Comparison of ENCODE assay signal across 8 cellular contexts in genomic region chr22:36856121-36856791, GRCh38. TPM values are rescaled to one million over a fixed set of nuclear protein-coding genes. Genes with fewer than 3 reads are reported as not detected.
DNase-seq lines count a peak whose midpoint lies in the region; ATAC-seq and TF ChIP-seq lines count a peak whose summit lies in the region.

No MANE protein-coding gene starts in this region.

- H3K4me1 ChIP-seq in CD4-positive, alpha-beta memory T cell (ENCODE audit: insufficient read depth, low read length): peaks cover 31% of the 10 kb centered on the region

- intact Hi-C loops in CD4-positive, alpha-beta memory T cell (cut with micrococcal nuclease): loop anchor here (1.0 to 10.0 kb wide), 4 partner anchors 74 to 339 kb away; no protein-coding TSS in a partner anchor
- intact Hi-C loops in MCF 10A (cut with micrococcal nuclease): loop anchor here (1.0 to 2.0 kb wide), 3 partner anchors 74 to 189 kb away; no protein-coding TSS in a partner anchor

- H3K27ac Mint-ChIP-seq in CD4-positive, alpha-beta memory T cell: peak overlapping the region in 6 of 7 donors; percentile 44 to 92 (median 73)
- H3K27ac Mint-ChIP-seq in HFFc6 (no peak overlapping the region), MCF 10A (ENCODE audit: low read depth, unreplicated experiment) (no peak overlapping the region)

- peaks cover 16 to 39% (median 28%) of the 10 kb centered on the region in 4 donors for H3K4me1 Mint-ChIP-seq in CD4-positive, alpha-beta memory T cell
- peaks cover 8% of the 10 kb centered on the region for H3K4me1 Mint-ChIP-seq in HFFc6 (ENCODE audit: low read depth)
- H3K4me1 Mint-ChIP-seq in MCF 10A (ENCODE audit: insufficient read depth, unreplicated experiment): peaks cover 14% of the 10 kb centered on the region

- H3K27me3 ChIP-seq in CD4-positive, alpha-beta memory T cell (ENCODE audit: insufficient read depth, low read length): no peaks in the 10 kb centered on the region

- CTCF ChIA-PET in CD4-positive, alpha-beta memory T cell (lab: Charles Lee; ENCODE audit: partially characterized antibody): interaction anchor here (0.6 to 11.6 kb wide), 32 partner anchors 9 to 343 kb away, joined by 3 to 112 read pairs (median 5); partner anchors contain the start of gene IFT27
- CTCF ChIA-PET in MCF 10A (lab: Yijun Ruan, JAX): interaction anchor here (0.6 to 6.2 kb wide), 73 partner anchors 9 to 518 kb away, joined by 3 to 93 read pairs (median 4); partner anchors contain the start of genes IFT27, PVALB and RAC2

- H3K4me3 Mint-ChIP-seq in CD4-positive, alpha-beta memory T cell: peak overlapping the region in 6 of 8 donors; percentile 58 to 80 (median 68)
- H3K4me3 Mint-ChIP-seq in HFFc6: peak overlapping the region; percentile 35; the same call in 1 of the 2 replicates
- H3K4me3 Mint-ChIP-seq in MCF 10A (ENCODE audit: unreplicated experiment): peak overlapping the region; percentile 2

- no TSS peak for BruUV-seq in MCF 10A (replicated peaks; lab: Mats Ljungman, UMichigan)

- peak; percentile 85 to 90 (median 86) for DNase-seq in CD4-positive, alpha-beta memory T cell
- DNase-seq in HFFc6: peak; percentile 74
- peak; percentile 86 for DNase-seq in NCI-H2227 treated with DMSO at 0.1 percent for 48 hours (lab: John Stamatoyannopoulos, UW)
- DNase-seq in MCF 10A (ENCODE audit: unreplicated experiment): peak; percentile 87
- peak; percentile 82 for DNase-seq in iris pigment epithelial cell (ENCODE audit: low read depth)
- DNase-seq in stimulated activated CD4-positive, alpha-beta T cell treated with anti-CD3 and anti-CD28 coated beads, Interleukin-15, amount 100 ng/mL, for 48 hours (ENCODE audit: low read depth in 2 of 2): peak; percentile 82 to 91

- H3K9me3 ChIP-seq in CD4-positive, alpha-beta memory T cell (ENCODE audit: control insufficient read depth in 1 of 2, low read length in 2 of 2): no peaks in the 10 kb centered on the region

- no peak overlapping the region for H3K4me3 ChIP-seq in CD4-positive, alpha-beta memory T cell (ENCODE audit: low read length in 2 of 2)
- no peak overlapping the region for H3K4me3 ChIP-seq in WI38 (ENCODE audit: low read depth, low read length)

- no peaks in the 10 kb centered on the region for H3K36me3 ChIP-seq in CD4-positive, alpha-beta memory T cell (ENCODE audit: insufficient read depth, low read length)

- peaks cover 2 to 4% of the 10 kb centered on the region in 2 donors for H3K27me3 Mint-ChIP-seq in CD4-positive, alpha-beta memory T cell
- H3K27me3 Mint-ChIP-seq in HFFc6 (ENCODE audit: insufficient read depth): peaks cover 13% of the 10 kb centered on the region
- peaks cover 28% of the 10 kb centered on the region for H3K27me3 Mint-ChIP-seq in MCF 10A (ENCODE audit: insufficient read depth, unreplicated experiment)

- no peak for ATAC-seq in GM21367 (IDR thresholded peaks at IDR 0.05; ENCODE audit: unreplicated experiment)

- POLR2A ChIA-PET in CD4-positive, alpha-beta memory T cell (lab: Charles Lee; ENCODE audit: partially characterized antibody): interaction anchor here (1.0 to 1.9 kb wide), 3 partner anchors 15 to 122 kb away, joined by 3 to 17 read pairs (median 4); no protein-coding TSS in a partner anchor
- POLR2A ChIA-PET in MCF 10A (lab: Yijun Ruan, JAX): interaction anchor here (0.9 to 1.7 kb wide), 3 partner anchors 15 to 342 kb away, joined by 3 to 4 read pairs (median 4); no protein-coding TSS in a partner anchor

- H3K27ac ChIP-seq in CD4-positive, alpha-beta memory T cell (ENCODE audit: low read depth, low read length): no peak overlapping the region

- H3K9me3 Mint-ChIP-seq in CD4-positive, alpha-beta memory T cell: no peaks in the 10 kb centered on the region
- H3K9me3 Mint-ChIP-seq in HFFc6 (no peaks in the 10 kb centered on the region), MCF 10A (ENCODE audit: unreplicated experiment) (no peaks in the 10 kb centered on the region)

- peaks cover 0 to 1% of the 10 kb centered on the region in 2 donors for H3K36me3 Mint-ChIP-seq in CD4-positive, alpha-beta memory T cell
- H3K36me3 Mint-ChIP-seq in HFFc6 (ENCODE audit: low read depth): no peaks in the 10 kb centered on the region
- no peaks in the 10 kb centered on the region for H3K36me3 Mint-ChIP-seq in MCF 10A (ENCODE audit: insufficient read depth, unreplicated experiment)

- TF ChIP-seq CTCF in HFFc6 (IDR thresholded peaks at IDR 0.05): peak; percentile 100
- TF ChIP-seq CTCF in WI38 (IDR thresholded peaks at IDR 0.05; ENCODE audit: low read depth, low read length): peak; percentile 100
- TF ChIP-seq CTCF in MCF 10A (IDR thresholded peaks at IDR 0.05; ENCODE audit: unreplicated experiment): peak; percentile 100

RNA-seq across cellular contexts. Expression of gene NCF4, which starts 4.5 kb away (rescaled TPM):
- total RNA-seq in CD4-positive, alpha-beta memory T cell: 10 to 100 TPM; 16.6 to 17.5 TPM
- polyA plus RNA-seq in CD4-positive, alpha-beta memory T cell: 10 to 100 TPM; 26.8 to 28.0 TPM
- not detected for total RNA-seq in HFFc6 (2021; fragmentation: NEBNext Ultra II Directional; extraction: Animal tissue kit (Norgen Biotek cat#: 25700))
- total RNA-seq in MCF 10A (2022): not detected in 2 replicates

RNA-seq across cellular contexts. Expression of gene PVALB, which starts 39.4 kb away (rescaled TPM):
- total RNA-seq in CD4-positive, alpha-beta memory T cell: not detected
- not detected for polyA plus RNA-seq in CD4-positive, alpha-beta memory T cell
- not detected for total RNA-seq in HFFc6 (2021; fragmentation: NEBNext Ultra II Directional; extraction: Animal tissue kit (Norgen Biotek cat#: 25700))
- not detected in 2 replicates for total RNA-seq in MCF 10A (2022)

RNA-seq across cellular contexts. Expression of gene CSF2RB, which starts 57.2 kb away (rescaled TPM):
- 1 to 10 TPM; 1.2 TPM for total RNA-seq in CD4-positive, alpha-beta memory T cell
- under 1 TPM in 1 of 2 donors, not detected in 1; 0.34 TPM for polyA plus RNA-seq in CD4-positive, alpha-beta memory T cell
- 1 to 10 TPM in 5 of 6 experiments, under 1 TPM in 1; 0.76 to 3.2 (median 2.4) TPM for total RNA-seq in HFFc6 (2021; fragmentation: NEBNext Ultra II Directional; extraction: Animal tissue kit (Norgen Biotek cat#: 25700))
- total RNA-seq in MCF 10A (2022): not detected in 2 replicates

Comparison
In these comparisons a context has a peak if more than half of its experiments do, and no peak if none do; other contexts are left out.
1. H3K27ac Mint-ChIP-seq: peak in CD4-positive, alpha-beta memory T cell (6 of 7); none in HFFc6 (single experiment) and MCF 10A (single experiment).
2. H3K4me3 Mint-ChIP-seq: peak in every context shown above with its lines; median percentile 68 in CD4-positive, alpha-beta memory T cell; 35 in HFFc6; 2 in MCF 10A.
3. RNA of gene NCF4, which starts 4.5 kb away (total RNA-seq): 16.6 to 17.5 TPM in CD4-positive, alpha-beta memory T cell; not detected in HFFc6 and not detected in MCF 10A; every median in the first group is over 10 times any median in the second.
4. Peak in every context shown above with its lines, with median percentiles within 50 percentile points of each other: DNase-seq and CTCF ChIP-seq.